In the genomic region with DNA sequence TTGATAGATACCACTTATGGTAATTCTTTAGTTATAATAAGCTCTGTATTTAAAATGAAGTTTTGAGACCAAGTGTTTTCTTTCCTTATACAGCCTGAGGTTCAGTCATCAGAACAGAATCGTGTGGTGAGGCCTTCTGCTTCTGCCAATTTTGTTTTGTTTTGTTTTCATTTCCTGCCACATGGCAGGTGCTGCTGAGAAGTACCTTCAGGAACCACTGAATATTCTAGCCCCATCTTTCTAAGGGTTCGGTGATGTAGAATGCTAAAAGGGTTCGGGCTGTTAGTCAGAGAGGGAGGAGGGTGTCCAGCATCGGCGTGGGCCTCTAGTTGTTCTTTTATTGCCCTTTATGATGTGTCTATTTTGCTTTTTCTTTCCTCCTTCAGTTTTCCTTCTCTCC, we compare ENCODE assay signal across 8 cellular contexts. TPM values are rescaled to one million over a fixed set of nuclear protein-coding genes. Genes with fewer than 3 reads are reported as not detected.
A peak's percentile ranks its signal among the peaks of the same experiment; 100 is the strongest.
DNase-seq lines count a peak whose midpoint lies in the region; ATAC-seq lines count a peak whose summit lies in the region.

No MANE protein-coding gene starts in this region.

- peak; percentile 46 for ATAC-seq in GM18868 (IDR thresholded peaks at IDR 0.05; ENCODE audit: unreplicated experiment)
- ATAC-seq in GM21786 (IDR thresholded peaks at IDR 0.05; ENCODE audit: unreplicated experiment), result no peak
- no peak for ATAC-seq in GM19455 (IDR thresholded peaks at IDR 0.05; ENCODE audit: unreplicated experiment)

- H3K4me3 ChIP-seq in BLaER1, result no peak overlapping the region

- peaks cover 64% of the 10 kb centered on the region for H4K20me1 ChIP-seq in BLaER1

- H3K9me3 ChIP-seq in BLaER1, result no peaks in the 10 kb centered on the region

- H3K4me2 ChIP-seq in BLaER1, result peak overlapping the region; percentile 82

- peak overlapping the region; percentile 54; the same call in 1 of the 2 replicates for H3K9ac ChIP-seq in BLaER1

- peaks cover 27% of the 10 kb centered on the region for H3K36me3 ChIP-seq in BLaER1

- peak overlapping the region; percentile 69 for H3K27ac ChIP-seq in BLaER1

- no peaks in the 10 kb centered on the region for H3K27me3 ChIP-seq in BLaER1

- DNase-seq in RPMI8226, result peak; percentile 16
- peak; percentile 60 for DNase-seq in germinal center (ENCODE audit: low spot score)
- DNase-seq in dermis blood vessel endothelial cell, result no peak
- no peak for DNase-seq in SW480 (ENCODE audit: low spot score)

- H3K4me1 ChIP-seq in BLaER1, result peaks cover 63% of the 10 kb centered on the region

RNA-seq across cellular contexts. Expression of gene TNRC6B, which starts 25.8 kb away (rescaled TPM):
- 23.1 and 24.5 TPM in 2 replicates for total RNA-seq in dermis blood vessel endothelial cell

Comparison
In these comparisons a context has a peak if more than half of its experiments do, and no peak if none do; other contexts are left out.
1. DNase-seq: peak in RPMI8226 (single experiment) and germinal center (single experiment); none in dermis blood vessel endothelial cell (single experiment) and SW480 (single experiment).